In the genomic region with DNA sequence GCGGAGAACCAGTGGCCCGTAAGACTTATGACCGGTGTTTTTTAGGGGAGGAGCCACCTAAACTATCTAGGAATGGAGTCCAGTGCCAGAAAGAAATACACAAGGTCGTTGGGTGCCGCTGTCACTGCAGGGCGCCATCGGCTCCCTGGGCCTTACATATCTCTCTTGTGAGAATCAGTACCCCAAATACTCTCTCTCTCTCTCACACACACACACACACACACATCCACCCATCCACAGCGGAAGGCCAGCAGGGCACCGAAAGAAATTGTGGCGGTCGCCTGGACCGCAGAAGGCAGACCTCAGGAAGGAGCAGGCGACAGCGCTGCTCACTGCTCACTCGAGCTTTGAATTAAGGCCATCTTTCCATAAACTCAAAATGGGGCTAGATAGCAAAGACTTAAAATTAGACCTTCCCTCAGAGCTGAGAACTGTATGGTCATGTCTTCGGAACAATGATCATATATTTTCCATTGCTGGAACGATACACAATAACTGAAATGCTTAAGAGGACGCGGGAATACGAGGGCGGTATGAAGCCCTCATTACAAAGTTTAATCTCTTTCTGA, we compare ENCODE assay signal across 8 cellular contexts. TPM values are rescaled to one million over a fixed set of nuclear protein-coding genes. Genes with fewer than 3 reads are reported as not detected.
DNase-seq lines count a peak whose midpoint lies in the region; ATAC-seq and TF ChIP-seq lines count a peak whose summit lies in the region.

No MANE protein-coding gene starts in this region.

- H3K9ac ChIP-seq in SK-N-SH: no peak overlapping the region
- H3K9ac ChIP-seq in iPS-20b (ENCODE audit: low read depth, low read length): no peak overlapping the region

- H3K9me2 ChIP-seq in SK-N-SH: no peaks in the 10 kb centered on the region

- H3K4me3 ChIP-seq in right cardiac atrium (ENCODE audit: low read length) (peak overlapping the region; percentile 41), SK-N-SH (ENCODE audit: low read depth in 2 of 2, low read length in 1 of 2) (no peak overlapping the region), iPS-20b (ENCODE audit: low read length) (peak overlapping the region; percentile 50; the same call in 1 of the 2 replicates), vagina (peak overlapping the region; percentile 44)

- H3K4me1 Mint-ChIP-seq in Calu3 (ENCODE audit: low read depth, unreplicated experiment): no peaks in the 10 kb centered on the region

- POLR2A ChIA-PET in SK-N-SH (lab: Yijun Ruan, JAX): no interaction called here

- H2AFZ ChIP-seq in SK-N-SH (ENCODE audit: low read depth): no peak overlapping the region

- no peak overlapping the region for H3K4me3 Mint-ChIP-seq in Calu3 (ENCODE audit: low read depth, unreplicated experiment)

- ATAC-seq in right cardiac atrium (no peak), Right ventricle myocardium superior (ENCODE audit: poor library complexity) (no peak)

- H3K36me3 Mint-ChIP-seq in Calu3 (ENCODE audit: insufficient read depth, unreplicated experiment): peaks cover 8% of the 10 kb centered on the region

- H3K27ac ChIP-seq in right cardiac atrium (ENCODE audit: low read length): no peak overlapping the region
- no peak overlapping the region for H3K27ac ChIP-seq in SK-N-SH (ENCODE audit: low read depth in 2 of 2, low read length in 1 of 2)
- H3K27ac ChIP-seq in iPS-20b (ENCODE audit: low read length): no peak overlapping the region
- H3K27ac ChIP-seq in vagina: no peak overlapping the region

- CTCF ChIA-PET in SK-N-SH (lab: Yijun Ruan, JAX): no interaction called here
- CTCF ChIA-PET in Calu3 (lab: Charles Lee): no interaction called here

- H3K27ac Mint-ChIP-seq in Calu3 (ENCODE audit: unreplicated experiment): no peak overlapping the region

- H3K9me3 ChIP-seq in right cardiac atrium (ENCODE audit: control insufficient read depth, low read length): no peaks in the 10 kb centered on the region
- no peaks in the 10 kb centered on the region for H3K9me3 ChIP-seq in SK-N-SH
- H3K9me3 ChIP-seq in iPS-20b (ENCODE audit: insufficient read depth, low read depth, low read length): no peaks in the 10 kb centered on the region; the same call in 1 of the 2 replicates
- no peaks in the 10 kb centered on the region for H3K9me3 ChIP-seq in vagina

- TF ChIP-seq CTCF in SK-N-SH (IDR thresholded peaks at IDR 0.05) (no peak), vagina (IDR thresholded peaks at IDR 0.05) (no peak), Calu3 (IDR thresholded peaks at IDR 0.05; ENCODE audit: unreplicated experiment) (no peak)

- H3K27me3 ChIP-seq in right cardiac atrium (ENCODE audit: control insufficient read depth, insufficient read depth) (no peaks in the 10 kb centered on the region), SK-N-SH (ENCODE audit: insufficient read depth) (peaks cover 73% of the 10 kb centered on the region), iPS-20b (ENCODE audit: insufficient read depth, low read length) (peaks cover 96% of the 10 kb centered on the region), vagina (peaks cover 3% of the 10 kb centered on the region)

- no peak for TF ChIP-seq POLR2A in vagina (IDR thresholded peaks at IDR 0.05)

- H3K4me1 ChIP-seq in right cardiac atrium (ENCODE audit: control insufficient read depth, insufficient read depth, low read length) (no peaks in the 10 kb centered on the region), SK-N-SH (ENCODE audit: control insufficient read depth in 1 of 2, insufficient read depth in 2 of 2, low read depth in 1 of 2, low read length in 1 of 2) (no peaks in the 10 kb centered on the region), iPS-20b (ENCODE audit: insufficient read depth, low read length) (peaks cover 18% of the 10 kb centered on the region; the same call in 1 of the 2 replicates), vagina (peaks cover 34% of the 10 kb centered on the region)

- no peaks in the 10 kb centered on the region for H3K27me3 Mint-ChIP-seq in Calu3 (ENCODE audit: unreplicated experiment)

- 14% methylated on average over 21 of the region's 21 CpGs for WGBS in right cardiac atrium
- 17% methylated on average over 18 of the region's 21 CpGs for WGBS in SK-N-SH (ENCODE audit: low lambda C conversion rate)

- no peaks in the 10 kb centered on the region for H3F3A ChIP-seq in SK-N-SH (replicated peaks; ENCODE audit: insufficient read depth)

- peak overlapping the region; percentile 70 for H3K4me2 ChIP-seq in SK-N-SH

- H3K9me3 Mint-ChIP-seq in Calu3 (ENCODE audit: low read depth, unreplicated experiment): peaks cover 3% of the 10 kb centered on the region

- H4K20me1 ChIP-seq in SK-N-SH (ENCODE audit: insufficient read depth): no peaks in the 10 kb centered on the region

- no TSS peak for BruUV-seq in Calu3 (replicated peaks; lab: Mats Ljungman, UMichigan)

- TF ChIP-seq RAD21 in SK-N-SH (IDR thresholded peaks at IDR 0.05; ENCODE audit: low read length): no peak

- DNase-seq in right cardiac atrium (peak in 1 of 3 donors; percentile 44), Right ventricle myocardium superior (no peak), SK-N-SH (no peak), vagina (ENCODE audit: extremely low spot score in 2 of 2) (no peak), NCI-H1092 (lab: John Stamatoyannopoulos, UW) (no peak), Calu3 (no peak), NCI-H187 treated with DMSO at 0.1 percent for 48 hours (lab: John Stamatoyannopoulos, UW) (no peak)

- intact Hi-C loops in right cardiac atrium (cut with DNase I): no loop called here
- intact Hi-C loops in Right ventricle myocardium superior (cut with DNase I): no loop called here
- intact Hi-C loops in vagina (cut with DNase I): no loop called here
- intact Hi-C loops in Calu3 (cut with micrococcal nuclease; ENCODE audit: unreplicated experiment): no loop called here

- no peak for TF ChIP-seq EP300 in SK-N-SH (IDR thresholded peaks at IDR 0.05; ENCODE audit: borderline replicate concordance in 1 of 2, low read depth in 1 of 2, low read length in 1 of 2)

- no peaks in the 10 kb centered on the region for H3K36me3 ChIP-seq in SK-N-SH (replicated peaks in 1 of 2; ENCODE audit: control insufficient read depth in 1 of 2, insufficient read depth in 2 of 2, low read length in 1 of 2)
- H3K36me3 ChIP-seq in iPS-20b (ENCODE audit: insufficient read depth, low read depth, low read length): no peaks in the 10 kb centered on the region
- peaks cover 0 to 12% of the 10 kb centered on the region in 2 donors for H3K36me3 ChIP-seq in vagina

- no peaks in the 10 kb centered on the region for H3K79me2 ChIP-seq in SK-N-SH (ENCODE audit: insufficient read depth)

TF ChIP-seq in SK-N-SH, 30 proteins besides CTCF, POLR2A, EP300 and RAD21 (continues in another document):
- TF ChIP-seq FOSL2 (IDR thresholded peaks at IDR 0.05; ENCODE audit: borderline replicate concordance, low read depth): no peak
- no peak; the same call in 1 of the 2 replicates for TF ChIP-seq EZH2phosphoT487 (IDR thresholded peaks at IDR 0.05; ENCODE audit: borderline replicate concordance, low read depth)
- TF ChIP-seq TCF12 (IDR thresholded peaks at IDR 0.05): no peak
- no peak for TF ChIP-seq POLR2AphosphoS5 (IDR thresholded peaks at IDR 0.05; ENCODE audit: low read depth, low read length)
- TF ChIP-seq, protein P1, sequence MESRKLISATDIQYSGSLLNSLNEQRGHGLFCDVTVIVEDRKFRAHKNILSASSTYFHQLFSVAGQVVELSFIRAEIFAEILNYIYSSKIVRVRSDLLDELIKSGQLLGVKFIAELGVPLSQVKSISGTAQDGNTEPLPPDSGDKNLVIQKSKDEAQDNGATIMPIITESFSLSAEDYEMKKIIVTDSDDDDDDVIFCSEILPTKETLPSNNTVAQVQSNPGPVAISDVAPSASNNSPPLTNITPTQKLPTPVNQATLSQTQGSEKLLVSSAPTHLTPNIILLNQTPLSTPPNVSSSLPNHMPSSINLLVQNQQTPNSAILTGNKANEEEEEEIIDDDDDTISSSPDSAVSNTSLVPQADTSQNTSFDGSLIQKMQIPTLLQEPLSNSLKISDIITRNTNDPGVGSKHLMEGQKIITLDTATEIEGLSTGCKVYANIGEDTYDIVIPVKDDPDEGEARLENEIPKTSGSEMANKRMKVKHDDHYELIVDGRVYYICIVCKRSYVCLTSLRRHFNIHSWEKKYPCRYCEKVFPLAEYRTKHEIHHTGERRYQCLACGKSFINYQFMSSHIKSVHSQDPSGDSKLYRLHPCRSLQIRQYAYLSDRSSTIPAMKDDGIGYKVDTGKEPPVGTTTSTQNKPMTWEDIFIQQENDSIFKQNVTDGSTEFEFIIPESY (IDR thresholded peaks at IDR 0.05; ENCODE audit: borderline replicate concordance, low read depth): no peak
- TF ChIP-seq JUND (IDR thresholded peaks at IDR 0.05): no peak
- TF ChIP-seq NFIC (IDR thresholded peaks at IDR 0.05; ENCODE audit: borderline replicate concordance): no peak
- TF ChIP-seq, protein P2, sequence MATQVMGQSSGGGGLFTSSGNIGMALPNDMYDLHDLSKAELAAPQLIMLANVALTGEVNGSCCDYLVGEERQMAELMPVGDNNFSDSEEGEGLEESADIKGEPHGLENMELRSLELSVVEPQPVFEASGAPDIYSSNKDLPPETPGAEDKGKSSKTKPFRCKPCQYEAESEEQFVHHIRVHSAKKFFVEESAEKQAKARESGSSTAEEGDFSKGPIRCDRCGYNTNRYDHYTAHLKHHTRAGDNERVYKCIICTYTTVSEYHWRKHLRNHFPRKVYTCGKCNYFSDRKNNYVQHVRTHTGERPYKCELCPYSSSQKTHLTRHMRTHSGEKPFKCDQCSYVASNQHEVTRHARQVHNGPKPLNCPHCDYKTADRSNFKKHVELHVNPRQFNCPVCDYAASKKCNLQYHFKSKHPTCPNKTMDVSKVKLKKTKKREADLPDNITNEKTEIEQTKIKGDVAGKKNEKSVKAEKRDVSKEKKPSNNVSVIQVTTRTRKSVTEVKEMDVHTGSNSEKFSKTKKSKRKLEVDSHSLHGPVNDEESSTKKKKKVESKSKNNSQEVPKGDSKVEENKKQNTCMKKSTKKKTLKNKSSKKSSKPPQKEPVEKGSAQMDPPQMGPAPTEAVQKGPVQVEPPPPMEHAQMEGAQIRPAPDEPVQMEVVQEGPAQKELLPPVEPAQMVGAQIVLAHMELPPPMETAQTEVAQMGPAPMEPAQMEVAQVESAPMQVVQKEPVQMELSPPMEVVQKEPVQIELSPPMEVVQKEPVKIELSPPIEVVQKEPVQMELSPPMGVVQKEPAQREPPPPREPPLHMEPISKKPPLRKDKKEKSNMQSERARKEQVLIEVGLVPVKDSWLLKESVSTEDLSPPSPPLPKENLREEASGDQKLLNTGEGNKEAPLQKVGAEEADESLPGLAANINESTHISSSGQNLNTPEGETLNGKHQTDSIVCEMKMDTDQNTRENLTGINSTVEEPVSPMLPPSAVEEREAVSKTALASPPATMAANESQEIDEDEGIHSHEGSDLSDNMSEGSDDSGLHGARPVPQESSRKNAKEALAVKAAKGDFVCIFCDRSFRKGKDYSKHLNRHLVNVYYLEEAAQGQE (IDR thresholded peaks at IDR 0.05; ENCODE audit: low read depth, low read length): no peak
- TF ChIP-seq TEAD4 (IDR thresholded peaks at IDR 0.05; ENCODE audit: borderline replicate concordance, insufficient read depth): no peak

RNA-seq across cellular contexts. Expression of a gene that starts 10.3 kb away (rescaled TPM):
- total RNA-seq in right cardiac atrium: 10 to 100 TPM in 1 of 4 donors, 1 to 10 TPM in 3; 3.2 to 14.5 (median 6.1) TPM
- 22.7 TPM for polyA plus RNA-seq in right cardiac atrium
- 1.5 TPM for total RNA-seq in Right ventricle myocardium superior
- polyA plus RNA-seq in SK-N-SH (2012; rRNA removed): 13.9 and 16.2 TPM in 2 replicates
- 4.2 and 9.1 TPM in 2 replicates for polyA plus RNA-seq in SK-N-SH (2012; cell fraction: cytosol; rRNA removed)
- polyA plus RNA-seq in SK-N-SH (2012; cell fraction: nucleus; rRNA removed): 56.6 and 90.7 TPM in 2 replicates
- total RNA-seq in vagina: 17.2 TPM
- total RNA-seq in Calu3 (2022): 4.9 and 6.2 TPM in 2 replicates

Comparison
In these comparisons a context has a peak if more than half of its experiments do, and no peak if none do; other contexts are left out.
1. H3K4me3 ChIP-seq: peak in right cardiac atrium (single experiment), iPS-20b (single experiment) and vagina (2 of 2); none in SK-N-SH (0 of 2).